24 cellular contexts compared by ENCODE assay signal in the genomic region with DNA sequence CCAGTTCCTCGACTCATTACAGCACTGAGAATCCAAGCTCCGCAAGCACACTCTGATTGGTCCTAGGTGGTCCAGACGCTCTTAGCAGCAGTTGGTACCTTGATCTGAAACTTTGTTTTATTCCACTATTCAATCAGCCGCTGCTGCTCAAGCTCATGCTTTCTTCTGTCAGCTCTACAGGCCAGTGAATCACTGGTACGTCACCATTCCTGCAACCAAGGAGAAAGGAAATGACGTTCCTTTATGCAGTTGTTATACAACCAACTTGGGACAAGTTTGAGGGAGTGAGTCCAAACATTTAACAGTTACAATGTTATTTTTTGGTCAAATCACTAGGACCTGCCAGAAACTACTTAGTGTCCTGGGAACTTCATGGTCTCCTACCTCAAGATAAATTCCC.
"Had no signal": no experiment of that assay in that cellular context is flagged by ENCODE, and none has a peak within 500 bp of the region (broad histone marks: within the 10 kb centered on the region; RNA-seq: fewer than 3 reads in every experiment).

No MANE protein-coding gene starts in this region.

- H3K4me1 ChIP-seq: gastroesophageal sphincter, left ventricle myocardium inferior, lower lobe of right lung, pancreas, tibial artery, upper lobe of left lung, uterus had no signal

- H3K27ac Mint-ChIP-seq: immature natural killer cell, memory B cell, mesothelial cell of epicardium, natural killer cell, progenitor cell of endocrine pancreas had no signal

- H3K9me3 ChIP-seq: gastroesophageal sphincter, lower lobe of right lung, pancreas, tibial artery, upper lobe of left lung, uterus had no signal

- H3K4me3 ChIP-seq: coronary artery, dorsolateral prefrontal cortex, gastroesophageal sphincter, left ventricle myocardium inferior, lower lobe of right lung, pancreas, smooth muscle cell, tibial artery, upper lobe of left lung, uterus had no signal

- H3K4me1 Mint-ChIP-seq: immature natural killer cell, memory B cell, mesothelial cell of epicardium, natural killer cell, neural crest cell had no signal

- ATAC-seq: esophagus mucosa; gastroesophageal sphincter; left cardiac atrium; lower lobe of right lung; natural killer cell; pancreas; right cardiac atrium; stimulated activated naive CD8-positive, alpha-beta T cell treated with anti-CD3 and anti-CD28 coated beads, Interleukin-15, Interleukin-2, amounts not matched to agents 100 U/mL and 50 U/mL, for 24 hours had no signal

- H3K4me3 Mint-ChIP-seq: immature natural killer cell, memory B cell, mesothelial cell of epicardium, natural killer cell, neural crest cell had no signal

- H3K27me3 Mint-ChIP-seq: memory B cell, progenitor cell of endocrine pancreas had no signal

- H3K36me3 ChIP-seq: gastroesophageal sphincter, left ventricle myocardium inferior, lower lobe of right lung, pancreas, tibial artery, upper lobe of left lung, uterus had no signal

- H3K27me3 ChIP-seq: dorsolateral prefrontal cortex, gastroesophageal sphincter, pancreas, tibial artery, upper lobe of left lung, uterus had no signal

- H3K9me3 Mint-ChIP-seq: memory B cell had no signal

- H3K36me3 Mint-ChIP-seq: immature natural killer cell, memory B cell, mesothelial cell of epicardium, natural killer cell had no signal

- DNase-seq: dorsolateral prefrontal cortex; effector CD8-positive, alpha-beta T cell; foreskin fibroblast; immature natural killer cell; left cardiac atrium; left ventricle myocardium inferior; lower lobe of right lung; natural killer cell; occipital lobe; pancreas; right cardiac atrium; stimulated activated CD4-positive, alpha-beta T cell treated with anti-CD3 and anti-CD28 coated beads, Interleukin-2, amount 100 ng/mL, for 48 hours; stimulated activated naive CD8-positive, alpha-beta T cell treated with anti-CD3 and anti-CD28 coated beads, Interleukin-15, Interleukin-2, amounts not matched to agents 100 U/mL and 50 U/mL, for 24 hours; tibial artery; upper lobe of left lung; uterus had no signal
